Comparison of ENCODE assay signal across 12 cellular contexts in the genomic region with DNA sequence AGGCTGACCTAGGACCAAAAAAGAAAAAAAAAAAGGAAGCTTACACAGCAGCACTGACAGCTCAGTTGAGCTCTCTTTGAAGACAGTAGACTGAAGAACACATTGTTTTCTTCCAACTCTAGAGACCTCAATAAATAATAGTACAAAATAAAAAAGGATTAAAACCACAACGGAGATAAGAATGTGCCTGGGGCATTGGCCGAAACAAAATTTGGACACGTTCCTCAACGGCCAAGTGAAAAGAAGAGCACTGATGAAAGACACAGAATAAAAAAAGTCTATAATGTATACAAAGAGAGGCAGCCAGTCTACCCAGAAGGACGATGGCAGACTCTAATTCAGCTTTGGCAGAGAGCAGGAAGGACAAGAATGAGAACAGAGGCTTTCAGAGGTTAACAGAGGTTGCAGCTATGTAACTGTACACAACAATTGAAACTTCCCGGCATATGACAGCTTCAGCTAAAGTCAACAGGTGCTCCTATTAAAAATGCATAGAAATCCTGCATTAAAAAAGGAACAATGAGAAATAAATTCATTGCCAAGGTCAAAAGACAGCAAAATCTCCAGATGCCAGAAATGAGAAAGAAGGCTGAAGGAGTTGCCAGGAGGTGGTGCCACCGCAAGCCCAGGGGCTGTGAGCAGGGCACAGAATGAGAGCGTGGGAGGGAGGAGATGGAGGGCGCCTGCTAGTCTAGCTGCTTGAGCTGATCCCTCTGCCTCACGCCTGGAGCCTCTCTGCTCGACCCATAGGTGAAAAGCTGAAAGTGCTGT.
DNase-seq lines count a peak whose midpoint lies in the region; ATAC-seq and TF ChIP-seq lines count a peak whose summit lies in the region.
"Had no signal": no experiment of that assay in that cellular context is flagged by ENCODE, and none has a peak within 500 bp of the region (broad histone marks: within the 10 kb centered on the region; RNA-seq: fewer than 3 reads in every experiment).

No MANE protein-coding gene starts in this region.

- POLR2A ChIA-PET in CD8-positive, alpha-beta T cell (lab: Charles Lee): interaction anchor here (1.1 kb wide), 1 partner anchor 94 kb away, joined by 3 read pairs; no protein-coding TSS in a partner anchor

- H3K27ac Mint-ChIP-seq in CD8-positive, alpha-beta T cell: peak overlapping the region; percentile 34
- peak overlapping the region; percentile 78 to 92 (median 81) for H3K27ac Mint-ChIP-seq in nephron
- H3K27ac Mint-ChIP-seq: activated naive CD8-positive, alpha-beta T cell; type B pancreatic cell had no signal

- no peak for TF ChIP-seq CTCF in CD8-positive, alpha-beta T cell (IDR thresholded peaks at IDR 0.05)
- TF ChIP-seq CTCF in MM.1S (IDR thresholded peaks at IDR 0.05; ENCODE audit: low read length): no peak
- TF ChIP-seq CTCF in coronary artery (IDR thresholded peaks at IDR 0.05): no peak
- no peak for TF ChIP-seq CTCF in nephron (IDR thresholded peaks at IDR 0.05; ENCODE audit: unreplicated experiment in 3 of 3)
- TF ChIP-seq CTCF in vagina (IDR thresholded peaks at IDR 0.05): no peak
- no peak for TF ChIP-seq CTCF in thyroid gland (IDR thresholded peaks at IDR 0.05)

- H3K9me3 Mint-ChIP-seq in CD8-positive, alpha-beta T cell: no peaks in the 10 kb centered on the region
- H3K9me3 Mint-ChIP-seq in nephron: no peaks in the 10 kb centered on the region
- H3K9me3 Mint-ChIP-seq: type B pancreatic cell had no signal

- H2AFZ ChIP-seq in MM.1S (ENCODE audit: low read length): no peak overlapping the region

- peaks cover 25% of the 10 kb centered on the region for H3K4me1 Mint-ChIP-seq in CD8-positive, alpha-beta T cell (ENCODE audit: low read depth)
- H3K4me1 Mint-ChIP-seq in nephron: peaks cover 56% of the 10 kb centered on the region

- 78 to 79% methylated on average over 11 of the region's 11 CpGs for WGBS in thyroid gland, 2 donors

- H3K4me3 ChIP-seq in CD8-positive, alpha-beta T cell (ENCODE audit: low read depth, low read length): no peak overlapping the region
- no peak overlapping the region for H3K4me3 ChIP-seq in MM.1S (ENCODE audit: low read length)
- H3K4me3 ChIP-seq in coronary artery: peak overlapping the region; percentile 10
- H3K4me3 ChIP-seq in vagina: no peak overlapping the region
- no peak overlapping the region for H3K4me3 ChIP-seq in thyroid gland (replicated peaks in 1 of 3)

- H3K36me3 ChIP-seq in CD8-positive, alpha-beta T cell (ENCODE audit: insufficient read depth, low read length): no peaks in the 10 kb centered on the region
- H3K36me3 ChIP-seq in MM.1S (replicated peaks; ENCODE audit: insufficient read depth, low read length): no peaks in the 10 kb centered on the region; the same call in 1 of the 2 replicates
- peaks cover 0 to 3% of the 10 kb centered on the region in 2 donors for H3K36me3 ChIP-seq in vagina
- no peaks in the 10 kb centered on the region for H3K36me3 ChIP-seq in thyroid gland

- intact Hi-C loops in CD8-positive, alpha-beta T cell (cut with DNase I, micrococcal nuclease): loop anchor here in 1 of 2 experiments (5.0 kb wide), 1 partner anchor 33 kb away; no protein-coding TSS in a partner anchor
- intact Hi-C loops in vagina (cut with DNase I): no loop called here
- intact Hi-C loops in thyroid gland (cut with DNase I): no loop called here

- no peak overlapping the region for H3K27ac ChIP-seq in CD8-positive, alpha-beta T cell (ENCODE audit: low read depth, low read length)
- no peak overlapping the region for H3K27ac ChIP-seq in MM.1S (ENCODE audit: low read length)
- peak overlapping the region; percentile 23 to 52 for H3K27ac ChIP-seq in coronary artery
- H3K27ac ChIP-seq in vagina: no peak overlapping the region
- H3K27ac ChIP-seq in thyroid gland: no peak overlapping the region
- H3K27ac ChIP-seq: epithelial cell of prostate had no signal

- H3K36me3 Mint-ChIP-seq in CD8-positive, alpha-beta T cell: peaks cover 4% of the 10 kb centered on the region
- H3K36me3 Mint-ChIP-seq in nephron (ENCODE audit: low read depth): peaks cover 35% of the 10 kb centered on the region

- H3K9ac ChIP-seq in MM.1S (ENCODE audit: low read length): no peak overlapping the region

- H3K27me3 ChIP-seq in CD8-positive, alpha-beta T cell (ENCODE audit: insufficient read depth, low read length): no peaks in the 10 kb centered on the region
- H3K27me3 ChIP-seq in MM.1S (replicated peaks; ENCODE audit: insufficient read depth, low read length): no peaks in the 10 kb centered on the region
- H3K27me3 ChIP-seq in vagina: no peaks in the 10 kb centered on the region
- H3K27me3 ChIP-seq in thyroid gland: no peaks in the 10 kb centered on the region

- H4K20me1 ChIP-seq in MM.1S (ENCODE audit: insufficient read depth, low read length): no peaks in the 10 kb centered on the region

- H3K9me2 ChIP-seq in MM.1S (replicated peaks; ENCODE audit: insufficient read depth, low read length): no peaks in the 10 kb centered on the region

- ATAC-seq in CD8-positive, alpha-beta T cell: peak; percentile 75
- ATAC-seq in GM19463 (IDR thresholded peaks at IDR 0.05; ENCODE audit: unreplicated experiment): no peak

- CTCF ChIA-PET in CD8-positive, alpha-beta T cell (lab: Charles Lee): interaction anchor here (1.0 to 1.6 kb wide), 7 partner anchors 9 to 81 kb away, joined by 3 to 5 read pairs (median 3); no protein-coding TSS in a partner anchor

- H3F3A ChIP-seq in MM.1S (ENCODE audit: insufficient read depth, low read length): no peaks in the 10 kb centered on the region

- no peaks in the 10 kb centered on the region for H3K9me3 ChIP-seq in CD8-positive, alpha-beta T cell (ENCODE audit: low read length)
- H3K9me3 ChIP-seq in MM.1S (replicated peaks; ENCODE audit: insufficient read depth, low read length) (no peaks in the 10 kb centered on the region), vagina (no peaks in the 10 kb centered on the region), thyroid gland (no peaks in the 10 kb centered on the region)

- peak in 2 of 7 experiments; percentile 15 to 39 for DNase-seq in CD8-positive, alpha-beta T cell
- DNase-seq in MM.1S: peak; percentile 16
- no peak for DNase-seq in coronary artery (ENCODE audit: low spot score)
- no peak for DNase-seq in vagina (ENCODE audit: extremely low spot score in 2 of 2)
- DNase-seq in HPDE6-E6E7 (ENCODE audit: extremely low spot score): no peak
- DNase-seq in thyroid gland: no peak
- DNase-seq: NCI-H526 had no signal

- H3K4me2 ChIP-seq in MM.1S (ENCODE audit: low read depth, low read length): no peak overlapping the region

- TF ChIP-seq POLR2A in vagina (IDR thresholded peaks at IDR 0.05): no peak
- TF ChIP-seq POLR2A in thyroid gland (IDR thresholded peaks at IDR 0.05): no peak

- H3K79me2 ChIP-seq in MM.1S (ENCODE audit: low read length): peaks cover 39% of the 10 kb centered on the region

- no peak overlapping the region for H3K4me3 Mint-ChIP-seq in CD8-positive, alpha-beta T cell
- H3K4me3 Mint-ChIP-seq in nephron: peak overlapping the region in 2 of 3 experiments; percentile 4 to 10
- H3K4me3 Mint-ChIP-seq: type B pancreatic cell had no signal

- H3K27me3 Mint-ChIP-seq in CD8-positive, alpha-beta T cell (ENCODE audit: low read depth): no peaks in the 10 kb centered on the region
- no peaks in the 10 kb centered on the region for H3K27me3 Mint-ChIP-seq in nephron (ENCODE audit: low read depth)
- H3K27me3 Mint-ChIP-seq: activated naive CD8-positive, alpha-beta T cell; type B pancreatic cell had no signal

- peaks cover 15% of the 10 kb centered on the region for H3K4me1 ChIP-seq in CD8-positive, alpha-beta T cell (ENCODE audit: insufficient read depth, low read length)
- H3K4me1 ChIP-seq in MM.1S (ENCODE audit: low read length) (peaks cover 17% of the 10 kb centered on the region), vagina (peaks cover 29% of the 10 kb centered on the region), thyroid gland (peaks cover 4 to 15% of the 10 kb centered on the region in 2 donors)

Comparison
In these comparisons a context has a peak if more than half of its experiments do, and no peak if none do; other contexts are left out.
1. H3K27ac ChIP-seq: peak in coronary artery (2 of 2); none in CD8-positive, alpha-beta T cell (single experiment), MM.1S (single experiment), vagina (single experiment) and thyroid gland (0 of 3).